In genomic region chr4:128145727-128146126, GRCh38 we compare ENCODE assay signal across 40 cellular contexts.
"Had no signal": no experiment of that assay in that cellular context is flagged by ENCODE, and none has a peak within 500 bp of the region (broad histone marks: within the 10 kb centered on the region; RNA-seq: fewer than 3 reads in every experiment).

No MANE protein-coding gene starts in this region.

- H3K4me3 ChIP-seq: adrenal gland, ascending aorta, body of pancreas, breast epithelium, cardiac muscle cell had no signal

- H3K9me3 ChIP-seq: adrenal gland, body of pancreas had no signal

- DNase-seq: activated effector memory CD4-positive, alpha-beta T cell treated with anti-CD3 and anti-CD28 coated beads, Interleukin-2, amount 50 U/mL, for 16 hours; activated effector memory CD4-positive, alpha-beta T cell treated with Interleukin-2 at 50 U/mL for 16 hours; activated gamma-delta T cell; activated gamma-delta T cell treated with Interleukin-2 at 50 U/mL for 16 hours; activated naive CD4-positive, alpha-beta T cell; activated naive CD4-positive, alpha-beta T cell treated with anti-CD3 and anti-CD28 coated beads for 36 hours; activated naive CD4-positive, alpha-beta T cell treated with anti-CD3 and anti-CD28 coated beads, Interleukin-2, amount 10 ng/mL, durations not matched to agents 7 days and 5 days; activated naive CD4-positive, alpha-beta T cell treated with anti-CD3 and anti-CD28 coated beads, Interleukin-2, amount 50 U/mL, for 16 hours; activated naive CD4-positive, alpha-beta T cell treated with Interleukin-2 at 50 U/mL for 16 hours; activated naive CD8-positive, alpha-beta T cell treated with anti-CD3 and anti-CD28 coated beads for 36 hours; activated naive CD8-positive, alpha-beta T cell treated with anti-CD3 and anti-CD28 coated beads, Interleukin-2, amount 10 ng/mL, durations not matched to agents 7 days and 5 days; activated naive CD8-positive, alpha-beta T cell treated with anti-CD3 and anti-CD28 coated beads, Interleukin-2, amount 50 U/mL, for 24 hours; activated T-cell treated with anti-CD3 and anti-CD28 coated beads, Interleukin-2, amount 50 U/mL, for 1 hour; activated T-cell treated with anti-CD3 and anti-CD28 coated beads, Interleukin-2, amount 50 U/mL, for 24 hours; activated T-cell treated with anti-CD3 and anti-CD28 coated beads, Interleukin-2, amount 50 U/mL, for 4 hours; activated T-cell treated with anti-CD3 and anti-CD28 coated beads, Interleukin-2, amount 50 U/mL, for 48 hours; activated T-cell treated with anti-CD3 and anti-CD28 coated beads, Interleukin-2, amount 50 U/mL, for 72 hours; adrenal gland; amniotic stem cell; amygdala; anterior cingulate cortex; aorta; body of pancreas; brain microvascular endothelial cell; caudate nucleus; central memory CD4-positive, alpha-beta T cell; cerebellar nuclear complex had no signal

- H3K27me3 ChIP-seq: adrenal gland, ascending aorta, body of pancreas, brain microvascular endothelial cell, breast epithelium, cardiac muscle cell had no signal

- H3K27ac Mint-ChIP-seq: activated naive CD4-positive, alpha-beta T cell treated with anti-CD3 and anti-CD28 coated beads for 36 hours; activated naive CD4-positive, alpha-beta T cell treated with anti-CD3 and anti-CD28 coated beads, Interleukin-2, amount 10 ng/mL, durations not matched to agents 7 days and 5 days; activated naive CD4-positive, alpha-beta T cell treated with anti-CD3 and anti-CD28 coated beads, Interleukin-2, amount 50 U/mL, for 24 hours; activated naive CD4-positive, alpha-beta T cell treated with anti-CD3 and anti-CD28 coated beads, Interleukin-2, amount 50 U/mL, for 72 hours; activated naive CD8-positive, alpha-beta T cell; activated naive CD8-positive, alpha-beta T cell treated with anti-CD3 and anti-CD28 coated beads for 36 hours; activated naive CD8-positive, alpha-beta T cell treated with anti-CD3 and anti-CD28 coated beads, Interleukin-2, amount 10 ng/mL, durations not matched to agents 7 days and 5 days; activated naive CD8-positive, alpha-beta T cell treated with anti-CD3 and anti-CD28 coated beads, Interleukin-2, amount 50 U/mL, for 24 hours; activated T-cell treated with anti-CD3 and anti-CD28 coated beads, Interleukin-2, amount 50 U/mL, for 24 hours; activated T-cell treated with anti-CD3 and anti-CD28 coated beads, Interleukin-2, amount 50 U/mL, for 72 hours; activated T-helper 1 cell treated with anti-CD3 and anti-CD28 coated beads, Interleukin-12 subunit alpha, Interleukin-12 subunit beta, Interleukin-2, Interleukin-4 antibody, amounts not matched to agents 30 ng/mL and 10 ng/mL and 1 ng/mL, durations not matched to agents 14 hours and 24 hours and 36 hours; activated T-helper 17 cell treated with anti-CD3 and anti-CD28 coated beads, Interleukin-2, amount 50 U/mL, for 72 hours; activated T-helper 2 cell treated with anti-CD3 and anti-CD28 coated beads, Interferon-gamma antibody, Interleukin-2, Interleukin-4, amounts not matched to agents 10 μg/mL and 5 μg/mL and 100 μg/mL, durations not matched to agents 14 hours and 24 hours and 36 hours; brain had no signal

- FAIRE-seq: astrocyte, bronchial epithelial cell had no signal

- H3K36me3 ChIP-seq: adrenal gland, breast epithelium, cardiac muscle cell had no signal

- ATAC-seq: activated naive CD4-positive, alpha-beta T cell treated with anti-CD3 and anti-CD28 coated beads, Interleukin-2, amount 50 U/mL, for 72 hours; activated naive CD8-positive, alpha-beta T cell treated with anti-CD3 and anti-CD28 coated beads, Interleukin-2, amount 50 U/mL, for 24 hours; activated T-cell treated with anti-CD3 and anti-CD28 coated beads, Interleukin-2, amount 50 U/mL, for 4 hours; activated T-cell treated with anti-CD3 and anti-CD28 coated beads, Interleukin-2, amount 50 U/mL, for 72 hours; activated T-helper 17 cell treated with anti-CD3 and anti-CD28 coated beads, Interleukin-2, amount 50 U/mL, for 72 hours; body of pancreas had no signal

- H3K27me3 Mint-ChIP-seq: activated naive CD4-positive, alpha-beta T cell treated with anti-CD3 and anti-CD28 coated beads, Interleukin-2, amount 10 ng/mL, durations not matched to agents 7 days and 5 days; activated naive CD4-positive, alpha-beta T cell treated with anti-CD3 and anti-CD28 coated beads, Interleukin-2, amount 50 U/mL, for 24 hours; activated naive CD8-positive, alpha-beta T cell; activated naive CD8-positive, alpha-beta T cell treated with anti-CD3 and anti-CD28 coated beads for 36 hours; activated naive CD8-positive, alpha-beta T cell treated with anti-CD3 and anti-CD28 coated beads, Interleukin-2, amount 10 ng/mL, durations not matched to agents 7 days and 5 days; activated naive CD8-positive, alpha-beta T cell treated with anti-CD3 and anti-CD28 coated beads, Interleukin-2, amount 50 U/mL, for 24 hours; activated T-cell treated with anti-CD3 and anti-CD28 coated beads, Interleukin-2, amount 50 U/mL, for 24 hours; activated T-helper 17 cell treated with anti-CD3 and anti-CD28 coated beads, Interleukin-2, amount 50 U/mL, for 72 hours; brain; central memory CD8-positive, alpha-beta T cell had no signal

- H3K4me1 Mint-ChIP-seq: activated naive CD4-positive, alpha-beta T cell treated with anti-CD3 and anti-CD28 coated beads, Interleukin-2, amount 10 ng/mL, durations not matched to agents 7 days and 5 days; activated naive CD4-positive, alpha-beta T cell treated with anti-CD3 and anti-CD28 coated beads, Interleukin-2, amount 50 U/mL, for 24 hours; activated naive CD8-positive, alpha-beta T cell treated with anti-CD3 and anti-CD28 coated beads for 36 hours; activated naive CD8-positive, alpha-beta T cell treated with anti-CD3 and anti-CD28 coated beads, Interleukin-2, amount 10 ng/mL, durations not matched to agents 7 days and 5 days; activated naive CD8-positive, alpha-beta T cell treated with anti-CD3 and anti-CD28 coated beads, Interleukin-2, amount 50 U/mL, for 24 hours; activated T-helper 17 cell treated with anti-CD3 and anti-CD28 coated beads, Interleukin-2, amount 50 U/mL, for 72 hours; brain; central memory CD8-positive, alpha-beta T cell had no signal

- H3K9me3 Mint-ChIP-seq: central memory CD8-positive, alpha-beta T cell had no signal

- H3K4me3 Mint-ChIP-seq: activated naive CD4-positive, alpha-beta T cell treated with anti-CD3 and anti-CD28 coated beads for 36 hours; activated naive CD4-positive, alpha-beta T cell treated with anti-CD3 and anti-CD28 coated beads, Interleukin-2, amount 10 ng/mL, durations not matched to agents 7 days and 5 days; activated naive CD4-positive, alpha-beta T cell treated with anti-CD3 and anti-CD28 coated beads, Interleukin-2, amount 50 U/mL, for 24 hours; activated naive CD8-positive, alpha-beta T cell; activated naive CD8-positive, alpha-beta T cell treated with anti-CD3 and anti-CD28 coated beads for 36 hours; activated naive CD8-positive, alpha-beta T cell treated with anti-CD3 and anti-CD28 coated beads, Interleukin-2, amount 10 ng/mL, durations not matched to agents 7 days and 5 days; activated naive CD8-positive, alpha-beta T cell treated with anti-CD3 and anti-CD28 coated beads, Interleukin-2, amount 50 U/mL, for 24 hours; activated T-cell treated with anti-CD3 and anti-CD28 coated beads, Interleukin-2, amount 50 U/mL, for 24 hours; activated T-cell treated with anti-CD3 and anti-CD28 coated beads, Interleukin-2, amount 50 U/mL, for 4 hours; activated T-cell treated with anti-CD3 and anti-CD28 coated beads, Interleukin-2, amount 50 U/mL, for 72 hours; activated T-helper 1 cell treated with anti-CD3 and anti-CD28 coated beads, Interleukin-12 subunit alpha, Interleukin-12 subunit beta, Interleukin-2, Interleukin-4 antibody, amounts not matched to agents 30 ng/mL and 10 ng/mL and 1 ng/mL, durations not matched to agents 14 hours and 24 hours and 36 hours; activated T-helper 17 cell treated with anti-CD3 and anti-CD28 coated beads, Interleukin-2, amount 50 U/mL, for 72 hours; brain; central memory CD8-positive, alpha-beta T cell had no signal

- H3K27ac ChIP-seq: adrenal gland, ascending aorta, body of pancreas, brain microvascular endothelial cell, breast epithelium, cardiac muscle cell had no signal

- H3K4me1 ChIP-seq: adrenal gland, ascending aorta, body of pancreas, breast epithelium had no signal
